8 cellular contexts compared by ENCODE assay signal in the genomic region with DNA sequence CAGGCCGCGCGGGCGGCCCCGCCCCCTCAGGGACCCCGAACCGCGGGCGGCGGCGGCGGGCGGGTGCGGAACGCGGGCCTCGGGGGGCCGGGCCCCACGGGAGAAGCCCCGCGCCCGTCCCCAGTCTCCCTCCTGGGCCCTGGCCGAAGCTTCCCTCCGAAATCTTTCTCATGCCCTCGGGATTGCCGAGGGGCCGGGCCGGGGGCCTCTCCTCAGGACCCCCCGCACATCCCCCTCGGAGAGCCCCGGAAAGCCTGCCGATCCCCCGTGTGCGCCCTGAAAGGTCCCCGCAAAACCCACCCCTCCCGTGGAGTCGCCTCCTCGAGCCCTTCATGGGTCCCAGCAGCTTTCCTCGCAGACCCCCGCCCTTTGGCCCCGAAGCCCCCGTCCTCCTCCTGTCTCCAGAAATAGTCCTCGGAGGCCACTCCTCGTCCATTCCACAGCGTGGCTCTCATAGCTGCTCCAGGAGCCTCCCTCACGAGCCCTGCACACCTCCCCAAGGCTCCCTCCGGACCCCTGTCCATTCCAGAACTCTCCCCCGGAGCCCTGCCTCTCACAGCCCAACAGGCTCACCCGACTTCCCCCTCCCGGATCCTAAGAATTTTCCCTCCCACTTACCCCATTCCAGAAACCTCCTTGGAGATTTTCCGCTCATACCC. TPM values are rescaled to one million over a fixed set of nuclear protein-coding genes. Genes with fewer than 3 reads are reported as not detected.
A peak's percentile ranks its signal among the peaks of the same experiment; 100 is the strongest.
DNase-seq lines count a peak whose midpoint lies in the region; ATAC-seq and TF ChIP-seq lines count a peak whose summit lies in the region.

No MANE protein-coding gene starts in this region.

- TF ChIP-seq CTCF in A673 (conservative IDR thresholded peaks at IDR 0.05; ENCODE audit: low read depth, low read length) (no peak), HCT116 (IDR thresholded peaks at IDR 0.05 in 2 of 3, conservative IDR thresholded peaks at IDR 0.05 in 1 of 3; ENCODE audit: borderline replicate concordance in 1 of 3, insufficient read depth in 1 of 3, low read depth in 2 of 3, low read length in 2 of 3) (no peak)

- no peaks in the 10 kb centered on the region for H3K9me3 Mint-ChIP-seq in stimulated activated effector memory CD8-positive, alpha-beta T cell treated with anti-CD3 and anti-CD28 coated beads, Interleukin-12 subunit alpha, Interleukin-12 subunit beta, amount 100 ng/mL, for 72 hours

- BruUV-seq in A673 (replicated peaks; lab: Mats Ljungman, UMichigan) (no TSS peak), HCT116 (replicated peaks; lab: Mats Ljungman, UMichigan) (no TSS peak)

- no peak; the same call in 1 of the 2 replicates for ATAC-seq in HCT116
- no peak for ATAC-seq in stimulated activated effector memory CD8-positive, alpha-beta T cell treated with anti-CD3 and anti-CD28 coated beads, Interleukin-12 subunit alpha, Interleukin-12 subunit beta, amount 100 ng/mL, for 72 hours
- no peak for ATAC-seq in GM21529 (IDR thresholded peaks at IDR 0.05; ENCODE audit: unreplicated experiment)

- peak overlapping the region; percentile 91 for H3K27ac Mint-ChIP-seq in stimulated activated effector memory CD8-positive, alpha-beta T cell treated with anti-CD3 and anti-CD28 coated beads, Interleukin-12 subunit alpha, Interleukin-12 subunit beta, amount 100 ng/mL, for 72 hours

- H3K9me2 ChIP-seq in HCT116 (ENCODE audit: insufficient read depth) = no peaks in the 10 kb centered on the region

- H3K36me3 ChIP-seq in A673 (ENCODE audit: insufficient read depth, low read length, poor library complexity, severe bottlenecking) (no peaks in the 10 kb centered on the region), HCT116 (ENCODE audit: control insufficient read depth in 1 of 2, insufficient read depth in 2 of 2, low read length in 2 of 2) (peaks cover 0 to 11% of the 10 kb centered on the region in 2 experiments; a peak in 2 of 4 replicates)

- H3K27me3 ChIP-seq in A673 (replicated peaks; ENCODE audit: insufficient read depth, low read depth, low read length, poor library complexity) (no peaks in the 10 kb centered on the region), HCT116 (ENCODE audit: insufficient read depth, low read length) (no peaks in the 10 kb centered on the region)

- peak overlapping the region; percentile 93 for H3K4me2 ChIP-seq in HCT116 (ENCODE audit: low read length)

- DNase-seq in A673 (ENCODE audit: low spot score) = no peak
- DNase-seq in HCT116 (ENCODE audit: low read depth, low spot score) = no peak
- no peak for DNase-seq in stimulated activated effector memory CD8-positive, alpha-beta T cell treated with anti-CD3 and anti-CD28 coated beads, Interleukin-12 subunit alpha, Interleukin-12 subunit beta, amount 100 ng/mL, for 72 hours (ENCODE audit: low spot score in 2 of 2)
- DNase-seq in NCI-H1930 (lab: John Stamatoyannopoulos, UW) = no peak
- DNase-seq in GM19240 (ENCODE audit: insufficient read length, low spot score) = no peak

- H4K20me1 ChIP-seq in HCT116 (ENCODE audit: insufficient read depth) = peaks cover 4% of the 10 kb centered on the region; the same call in 1 of the 2 replicates

- CTCF ChIA-PET in A673 (lab: Charles Lee) = interaction anchor here (0.6 to 1.0 kb wide), 6 partner anchors 10 to 223 kb away, joined by 3 to 6 read pairs (median 4); a partner anchor contains a TSS
- CTCF ChIA-PET in HCT116 (lab: Charles Lee) = interaction anchor here (0.6 to 1.9 kb wide), 11 partner anchors 12 to 381 kb away, joined by 3 to 11 read pairs (median 5); a partner anchor contains a TSS

- peaks cover 41% of the 10 kb centered on the region for H3K4me1 ChIP-seq in A673 (ENCODE audit: insufficient read depth, low read length, poor library complexity, severe bottlenecking)
- H3K4me1 ChIP-seq in HCT116 (ENCODE audit: control insufficient read depth in 1 of 2, insufficient read depth in 2 of 2, low read length in 2 of 2) = peaks cover 8 to 22% of the 10 kb centered on the region in 2 experiments

- peaks cover 18% of the 10 kb centered on the region for H3K36me3 Mint-ChIP-seq in stimulated activated effector memory CD8-positive, alpha-beta T cell treated with anti-CD3 and anti-CD28 coated beads, Interleukin-12 subunit alpha, Interleukin-12 subunit beta, amount 100 ng/mL, for 72 hours

- WGBS in adipose tissue, 3 donors = 2 to 3% (median 3%) methylated on average over 29 to 51 of the region's 51 CpGs

- RAD21 ChIA-PET in HCT116 (lab: Charles Lee; ENCODE audit: low non-redundant PET in 1 of 2, low total read pairs in 2 of 2, uncharacterized antibody in 2 of 2, unreplicated experiment in 2 of 2) = no interaction called here

- H3K4me3 ChIP-seq in A673 (ENCODE audit: low read depth, low read length, poor library complexity, severe bottlenecking) (peak overlapping the region; percentile 94), HCT116 (replicated peaks in 1 of 2; ENCODE audit: low read depth in 1 of 2, low read length in 2 of 2) (peak overlapping the region; percentile 91 to 92), iPS-18c (ENCODE audit: insufficient read depth, low read depth, low read length) (peak overlapping the region; percentile 75)

- no peak overlapping the region for H2AFZ ChIP-seq in HCT116 (ENCODE audit: low read depth, low read length, poor library complexity, severe bottlenecking)

- H3K27ac ChIP-seq in A673 (ENCODE audit: low read depth, low read length, poor library complexity, severe bottlenecking) (peak overlapping the region; percentile 94), HCT116 (ENCODE audit: low read depth, low read length) (peak overlapping the region; percentile 66; the same call in 1 of the 2 replicates), adipose tissue (ENCODE audit: low read depth, low read length) (peak overlapping the region; percentile 52)

- H3K79me2 ChIP-seq in HCT116 (ENCODE audit: insufficient read depth, low read length) = peaks cover 60% of the 10 kb centered on the region

- intact Hi-C loops in A673 (cut with micrococcal nuclease; ENCODE audit: unreplicated experiment) = no loop called here
- intact Hi-C loops in HCT116 (cut with micrococcal nuclease) = loop anchor here (1.0 to 5.0 kb wide), 2 partner anchors 70 to 130 kb away; a partner anchor contains a TSS

- H3K9me3 ChIP-seq in A673 (ENCODE audit: low read depth, low read length, poor library complexity, severe bottlenecking) (no peaks in the 10 kb centered on the region), HCT116 (ENCODE audit: control insufficient read depth in 1 of 2, insufficient read depth in 1 of 2, low read depth in 1 of 2, low read length in 2 of 2) (no peaks in the 10 kb centered on the region), iPS-18c (ENCODE audit: control insufficient read depth, insufficient read depth, low read length) (no peaks in the 10 kb centered on the region)

- H3K4me3 Mint-ChIP-seq in stimulated activated effector memory CD8-positive, alpha-beta T cell treated with anti-CD3 and anti-CD28 coated beads, Interleukin-12 subunit alpha, Interleukin-12 subunit beta, amount 100 ng/mL, for 72 hours = peak overlapping the region; percentile 78

- H3K4me1 Mint-ChIP-seq in stimulated activated effector memory CD8-positive, alpha-beta T cell treated with anti-CD3 and anti-CD28 coated beads, Interleukin-12 subunit alpha, Interleukin-12 subunit beta, amount 100 ng/mL, for 72 hours = peaks cover 65% of the 10 kb centered on the region

- no peak for TF ChIP-seq RAD21 in HCT116 (IDR thresholded peaks at IDR 0.05; ENCODE audit: low read depth)

- peak overlapping the region; percentile 95 for H3K9ac ChIP-seq in HCT116 (ENCODE audit: low read length)

- POLR2A ChIA-PET in A673 (lab: Charles Lee; ENCODE audit: low non-redundant PET) = interaction anchor here (0.6 kb wide), 3 partner anchors 128 to 233 kb away, joined by 5 read pairs; no protein-coding TSS in a partner anchor
- POLR2A ChIA-PET in HCT116 (lab: Charles Lee) = interaction anchor here (0.6 to 1.1 kb wide), 13 partner anchors 8 to 400 kb away, joined by 3 to 7 read pairs (median 4); a partner anchor contains a TSS

- TF ChIP-seq POLR2A in HCT116 (IDR thresholded peaks at IDR 0.05; ENCODE audit: borderline replicate concordance, extremely low read depth, insufficient read depth, insufficient read length) = no peak

TF ChIP-seq in HCT116, 20 proteins besides CTCF, POLR2A, EP300 and RAD21 (continues in another document):
- TF ChIP-seq, protein P1, sequence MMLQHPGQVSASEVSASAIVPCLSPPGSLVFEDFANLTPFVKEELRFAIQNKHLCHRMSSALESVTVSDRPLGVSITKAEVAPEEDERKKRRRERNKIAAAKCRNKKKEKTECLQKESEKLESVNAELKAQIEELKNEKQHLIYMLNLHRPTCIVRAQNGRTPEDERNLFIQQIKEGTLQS (IDR thresholded peaks at IDR 0.05) = no peak

RNA-seq across cellular contexts. Expression of a gene that starts 0.6 kb away (rescaled TPM):
- total RNA-seq in A673 (2021) (157 and 168 TPM in 2 replicates), HCT116 (2021; ENCODE audit: unreplicated experiment) (127 TPM)
- 151 and 158 TPM in 2 replicates for polyA plus RNA-seq in HCT116 (2012)
- polyA plus RNA-seq in adipose tissue = 10 to 100 TPM; 34.3 to 79.0 (median 77.6) TPM

RNA-seq across cellular contexts. Expression of a gene that starts 6.9 kb away (rescaled TPM):
- 0.55 TPM in 1 of 2 replicates, not detected in the other for total RNA-seq in A673 (2021)
- total RNA-seq in HCT116 (2021; ENCODE audit: unreplicated experiment) = 0.61 TPM
- 0.16 and 0.33 TPM in 2 replicates for polyA plus RNA-seq in HCT116 (2012)
- 100 to 1,000 TPM in 1 of 3 donors, 10 to 100 TPM in 2; 12.9 to 156 (median 86.3) TPM for polyA plus RNA-seq in adipose tissue

RNA-seq across cellular contexts. Expression of a gene that starts 22.1 kb away (rescaled TPM):
- total RNA-seq in A673 (2021) (3.7 and 5.0 TPM in 2 replicates), HCT116 (2021; ENCODE audit: unreplicated experiment) (13.8 TPM)
- polyA plus RNA-seq in HCT116 (2012) = 6.8 and 7.6 TPM in 2 replicates
- polyA plus RNA-seq in adipose tissue = 1 to 10 TPM in 1 of 3 donors, under 1 TPM in 2; 0.67 to 1.2 (median 0.98) TPM

RNA-seq across cellular contexts. Expression of a gene that starts 46.6 kb away (rescaled TPM):
- total RNA-seq in A673 (2021) = not detected in 2 replicates
- not detected for total RNA-seq in HCT116 (2021; ENCODE audit: unreplicated experiment)
- polyA plus RNA-seq in HCT116 (2012) = not detected in 2 replicates
- not detected for polyA plus RNA-seq in adipose tissue

RNA-seq across cellular contexts. Expression of a gene that starts 48.1 kb away (rescaled TPM):
- total RNA-seq in A673 (2021) = 70.2 and 73.3 TPM in 2 replicates
- 53.5 TPM for total RNA-seq in HCT116 (2021; ENCODE audit: unreplicated experiment)
- 77.0 and 91.6 TPM in 2 replicates for polyA plus RNA-seq in HCT116 (2012)
- 10 to 100 TPM; 21.4 to 36.2 (median 34.2) TPM for polyA plus RNA-seq in adipose tissue
